ENCODE assay signal across 16 cellular contexts in the genomic region with DNA sequence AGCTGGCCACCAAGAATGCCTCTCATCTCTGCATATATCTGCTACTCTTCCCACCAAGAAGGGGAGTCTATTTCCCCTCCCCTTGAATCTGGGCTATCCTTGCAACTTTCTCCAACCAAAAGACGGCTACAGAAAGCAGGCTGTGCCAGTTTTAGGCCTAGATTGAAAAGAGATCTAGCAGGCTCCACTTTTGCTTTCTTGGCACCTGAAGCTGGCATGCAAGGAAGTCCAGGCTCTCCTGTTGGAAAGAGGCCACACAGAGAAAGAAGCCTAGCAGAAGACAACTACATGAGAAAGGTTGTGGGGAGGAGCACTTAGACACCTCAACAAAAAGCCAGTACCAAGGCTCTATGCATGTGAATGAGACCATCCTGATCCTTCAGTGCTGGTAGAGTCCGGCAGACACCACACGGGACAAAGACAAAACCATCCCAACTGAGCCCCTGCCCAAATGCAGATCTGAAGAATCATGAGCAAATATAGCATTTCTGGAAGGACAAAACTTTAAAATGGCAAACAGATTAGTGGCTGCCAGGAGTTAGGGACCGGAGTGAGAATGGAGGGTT.
A peak's percentile ranks its signal among the peaks of the same experiment; 100 is the strongest.
DNase-seq lines count a peak whose midpoint lies in the region; ATAC-seq, FAIRE-seq and TF ChIP-seq lines count a peak whose summit lies in the region.
"Had no signal": no experiment of that assay in that cellular context is flagged by ENCODE, and none has a peak within 500 bp of the region (broad histone marks: within the 10 kb centered on the region; RNA-seq: fewer than 3 reads in every experiment).

No MANE protein-coding gene starts in this region.

- TF ChIP-seq POLR2A in H54 (IDR thresholded peaks at IDR 0.05; ENCODE audit: low read depth, low read length): no peak

- H3K9ac ChIP-seq in MM.1S (ENCODE audit: low read length): no peak overlapping the region

- H3K27me3 ChIP-seq in left ventricle myocardium inferior (ENCODE audit: low read depth) (no peaks in the 10 kb centered on the region), MM.1S (replicated peaks; ENCODE audit: insufficient read depth, low read length) (no peaks in the 10 kb centered on the region), upper lobe of right lung (no peaks in the 10 kb centered on the region), SJCRH30 (no peaks in the 10 kb centered on the region)
- H3K27me3 ChIP-seq: SJSA1 had no signal

- peak overlapping the region; percentile 53; the same call in 1 of the 2 replicates for H3K4me2 ChIP-seq in MM.1S (ENCODE audit: low read depth, low read length)

- H3K27ac ChIP-seq in left ventricle myocardium inferior (replicated peaks): peak overlapping the region; percentile 43
- H3K27ac ChIP-seq in MM.1S (ENCODE audit: low read length): peak overlapping the region; percentile 89; the same call in 1 of the 2 replicates
- peak overlapping the region; percentile 43 for H3K27ac ChIP-seq in upper lobe of right lung
- H3K27ac ChIP-seq in SJCRH30: no peak overlapping the region
- H3K27ac ChIP-seq: SJSA1 had no signal

- H3K4me3 ChIP-seq in left ventricle myocardium inferior: no peak overlapping the region
- H3K4me3 ChIP-seq in MM.1S (ENCODE audit: low read length): no peak overlapping the region
- no peak overlapping the region for H3K4me3 ChIP-seq in upper lobe of right lung
- H3K4me3 ChIP-seq in SJCRH30: no peak overlapping the region
- H3K4me3 ChIP-seq: SJSA1 had no signal

- H2AFZ ChIP-seq in MM.1S (ENCODE audit: low read length): no peak overlapping the region

- TF ChIP-seq CTCF in left ventricle myocardium inferior (IDR thresholded peaks at IDR 0.05; ENCODE audit: borderline replicate concordance): no peak
- no peak for TF ChIP-seq CTCF in MM.1S (IDR thresholded peaks at IDR 0.05; ENCODE audit: low read length)
- no peak for TF ChIP-seq CTCF in upper lobe of right lung (IDR thresholded peaks at IDR 0.05)

- H4K20me1 ChIP-seq in MM.1S (ENCODE audit: insufficient read depth, low read length): no peaks in the 10 kb centered on the region

- peaks cover 79% of the 10 kb centered on the region for H3K4me1 ChIP-seq in left ventricle myocardium inferior
- peaks cover 45% of the 10 kb centered on the region for H3K4me1 ChIP-seq in MM.1S (ENCODE audit: low read length)
- H3K4me1 ChIP-seq in upper lobe of right lung: peaks cover 38% of the 10 kb centered on the region
- peaks cover 14% of the 10 kb centered on the region; the same call in 1 of the 2 replicates for H3K4me1 ChIP-seq in SJCRH30
- H3K4me1 ChIP-seq: SJSA1 had no signal

- DNase-seq in left ventricle myocardium inferior: no peak
- no peak for DNase-seq in left cardiac atrium
- DNase-seq in MM.1S: no peak
- DNase-seq in islet precursor cell: peak; percentile 49
- no peak for DNase-seq in upper lobe of right lung
- DNase-seq in SJCRH30: no peak
- DNase-seq in H54 (ENCODE audit: insufficient read length, low spot score): no peak
- no peak for DNase-seq in NCI-H446 treated with DMSO at 0.1 percent for 48 hours (lab: John Stamatoyannopoulos, UW)
- DNase-seq: activated CD8-positive, alpha-beta T cell treated with anti-CD3 and anti-CD28 coated beads for 36 hours; amygdala; GF-D8; hypothalamus; NCI-H2029 treated with DMSO at 0.1 percent for 48 hours; NCI-H524 had no signal

- peaks cover 28% of the 10 kb centered on the region for H3F3A ChIP-seq in MM.1S (ENCODE audit: insufficient read depth, low read length)

- H3K79me2 ChIP-seq in MM.1S (ENCODE audit: low read length): peaks cover 70% of the 10 kb centered on the region

- intact Hi-C loops in left ventricle myocardium inferior (cut with micrococcal nuclease): no loop called here
- intact Hi-C loops in left cardiac atrium (cut with DNase I): no loop called here
- intact Hi-C loops in upper lobe of right lung (cut with DNase I): no loop called here

- FAIRE-seq in H54 (lab: Jason Lieb, UNC): no peak
- FAIRE-seq: GM12892 had no signal

- H3K9me2 ChIP-seq in MM.1S (replicated peaks; ENCODE audit: insufficient read depth, low read length): no peaks in the 10 kb centered on the region

- ATAC-seq in left cardiac atrium: no peak
- ATAC-seq in upper lobe of right lung: peak; percentile 26
- ATAC-seq: activated CD8-positive, alpha-beta T cell treated with anti-CD3 and anti-CD28 coated beads for 36 hours had no signal

- H3K36me3 ChIP-seq in left ventricle myocardium inferior (no peaks in the 10 kb centered on the region), MM.1S (replicated peaks; ENCODE audit: insufficient read depth, low read length) (no peaks in the 10 kb centered on the region), upper lobe of right lung (no peaks in the 10 kb centered on the region), SJCRH30 (no peaks in the 10 kb centered on the region)
- H3K36me3 ChIP-seq: SJSA1 had no signal

- H3K9me3 ChIP-seq in left ventricle myocardium inferior (replicated peaks) (no peaks in the 10 kb centered on the region), MM.1S (replicated peaks; ENCODE audit: insufficient read depth, low read length) (no peaks in the 10 kb centered on the region), upper lobe of right lung (no peaks in the 10 kb centered on the region), SJCRH30 (replicated peaks) (no peaks in the 10 kb centered on the region)
- H3K9me3 ChIP-seq: SJSA1 had no signal
